Comparison of ENCODE assay signal across 9 cellular contexts in genomic region chr22:37501610-37502341, GRCh38. TPM values are rescaled to one million over a fixed set of nuclear protein-coding genes. Genes with fewer than 3 reads are reported as not detected.
DNase-seq lines count a peak whose midpoint lies in the region; ATAC-seq and TF ChIP-seq lines count a peak whose summit lies in the region.
"Had no signal": no experiment of that assay in that cellular context is flagged by ENCODE, and none has a peak within 500 bp of the region (broad histone marks: within the 10 kb centered on the region; RNA-seq: fewer than 3 reads in every experiment).

No MANE protein-coding gene starts in this region.

- H3K27me3 Mint-ChIP-seq in activated CD8-positive, alpha-beta T cell treated with anti-CD3 and anti-CD28 coated beads, Interleukin-2, amount 10 ng/mL, durations not matched to agents 7 days and 5 days (ENCODE audit: low read depth): peaks cover 6% of the 10 kb centered on the region
- H3K27me3 Mint-ChIP-seq in activated CD8-positive, alpha-beta T cell treated with anti-CD3 and anti-CD28 coated beads for 36 hours: no peaks in the 10 kb centered on the region

- no peak for TF ChIP-seq POLR2A in upper lobe of left lung (IDR thresholded peaks at IDR 0.05)
- no peak for TF ChIP-seq POLR2A in vagina (IDR thresholded peaks at IDR 0.05)

- H3K27ac Mint-ChIP-seq in activated CD8-positive, alpha-beta T cell treated with anti-CD3 and anti-CD28 coated beads, Interleukin-2, amount 10 ng/mL, durations not matched to agents 7 days and 5 days: peak overlapping the region; percentile 31
- no peak overlapping the region for H3K27ac Mint-ChIP-seq in activated CD8-positive, alpha-beta T cell treated with anti-CD3 and anti-CD28 coated beads for 36 hours

- H3K27ac ChIP-seq in brain microvascular endothelial cell: peak overlapping the region; percentile 12
- peak overlapping the region; percentile 64 to 88 (median 80) for H3K27ac ChIP-seq in upper lobe of left lung
- H3K27ac ChIP-seq in vagina: no peak overlapping the region

- ATAC-seq in activated CD8-positive, alpha-beta T cell treated with anti-CD3 and anti-CD28 coated beads, Interleukin-2, amount 10 ng/mL, durations not matched to agents 7 days and 5 days: no peak
- ATAC-seq in activated CD8-positive, alpha-beta T cell treated with anti-CD3 and anti-CD28 coated beads for 36 hours: no peak
- ATAC-seq in left lobe of liver (peak; percentile 72), upper lobe of left lung (ENCODE audit: low FRiP score in 2 of 2) (peak; percentile 48 to 84), GM18858 (IDR thresholded peaks at IDR 0.05; ENCODE audit: unreplicated experiment) (no peak)

- no peak for DNase-seq in activated CD8-positive, alpha-beta T cell treated with anti-CD3 and anti-CD28 coated beads, Interleukin-2, amount 10 ng/mL, durations not matched to agents 7 days and 5 days
- no peak for DNase-seq in activated CD8-positive, alpha-beta T cell treated with anti-CD3 and anti-CD28 coated beads for 36 hours
- DNase-seq in brain microvascular endothelial cell (peak; percentile 77), left lobe of liver (ENCODE audit: low spot score) (peak; percentile 94), upper lobe of left lung (peak in 1 of 2 donors; percentile 86), vagina (ENCODE audit: extremely low spot score in 2 of 2) (no peak), NCI-H2171 (lab: John Stamatoyannopoulos, UW) (no peak)
- DNase-seq: naive B cell had no signal

- H3K4me1 ChIP-seq in upper lobe of left lung: peaks cover 46 to 56% (median 51%) of the 10 kb centered on the region in 4 donors
- peaks cover 21% of the 10 kb centered on the region for H3K4me1 ChIP-seq in vagina

- POLR2A ChIA-PET in activated CD8-positive, alpha-beta T cell treated with anti-CD3 and anti-CD28 coated beads, Interleukin-2, amount 10 ng/mL, durations not matched to agents 7 days and 5 days (lab: Charles Lee): interaction anchor here (0.7 kb wide), 1 partner anchor 197 kb away, joined by 3 read pairs; no protein-coding TSS in a partner anchor
- POLR2A ChIA-PET in activated CD8-positive, alpha-beta T cell treated with anti-CD3 and anti-CD28 coated beads for 36 hours (lab: Charles Lee): no interaction called here

- no peak for TF ChIP-seq CTCF in activated CD8-positive, alpha-beta T cell treated with anti-CD3 and anti-CD28 coated beads for 36 hours (IDR thresholded peaks at IDR 0.05)
- TF ChIP-seq CTCF in brain microvascular endothelial cell (IDR thresholded peaks at IDR 0.05; ENCODE audit: low read depth, low read length, missing control alignments) (no peak), upper lobe of left lung (IDR thresholded peaks at IDR 0.05) (no peak), vagina (IDR thresholded peaks at IDR 0.05) (no peak)

- CTCF ChIA-PET in activated CD8-positive, alpha-beta T cell treated with anti-CD3 and anti-CD28 coated beads, Interleukin-2, amount 10 ng/mL, durations not matched to agents 7 days and 5 days (lab: Charles Lee): interaction anchor here (0.8 to 1.3 kb wide), 3 partner anchors 8 to 91 kb away, joined by 4 to 5 read pairs (median 4); no protein-coding TSS in a partner anchor
- CTCF ChIA-PET in activated CD8-positive, alpha-beta T cell treated with anti-CD3 and anti-CD28 coated beads for 36 hours (lab: Charles Lee): interaction anchor here (1.1 to 4.9 kb wide), 3 partner anchors 15 to 185 kb away, joined by 3 to 24 read pairs (median 6); partner anchors contain the start of gene MFNG

- H3K27me3 ChIP-seq in brain microvascular endothelial cell (replicated peaks) (no peaks in the 10 kb centered on the region), upper lobe of left lung (no peaks in the 10 kb centered on the region), vagina (no peaks in the 10 kb centered on the region)

- in situ Hi-C loops in brain microvascular endothelial cell (cut with HindIII; ENCODE audit: low pct_ligation_motif_present, low sequenced_read_pairs): no loop called here

- 6 to 30% methylated on average over 5 to 14 of the region's 14 CpGs for WGBS in upper lobe of left lung, 2 donors

- intact Hi-C loops in activated CD8-positive, alpha-beta T cell treated with anti-CD3 and anti-CD28 coated beads for 36 hours (cut with micrococcal nuclease): no loop called here
- intact Hi-C loops in vagina (cut with DNase I): no loop called here

- H3K36me3 Mint-ChIP-seq in activated CD8-positive, alpha-beta T cell treated with anti-CD3 and anti-CD28 coated beads, Interleukin-2, amount 10 ng/mL, durations not matched to agents 7 days and 5 days (ENCODE audit: low read depth): no peaks in the 10 kb centered on the region
- H3K36me3 Mint-ChIP-seq in activated CD8-positive, alpha-beta T cell treated with anti-CD3 and anti-CD28 coated beads for 36 hours (ENCODE audit: low read depth): no peaks in the 10 kb centered on the region
- H3K36me3 Mint-ChIP-seq: naive B cell had no signal

- H3K4me3 Mint-ChIP-seq in activated CD8-positive, alpha-beta T cell treated with anti-CD3 and anti-CD28 coated beads, Interleukin-2, amount 10 ng/mL, durations not matched to agents 7 days and 5 days: no peak overlapping the region
- H3K4me3 Mint-ChIP-seq in activated CD8-positive, alpha-beta T cell treated with anti-CD3 and anti-CD28 coated beads for 36 hours: no peak overlapping the region
- H3K4me3 Mint-ChIP-seq: naive B cell had no signal

- H3K9me3 Mint-ChIP-seq in activated CD8-positive, alpha-beta T cell treated with anti-CD3 and anti-CD28 coated beads, Interleukin-2, amount 10 ng/mL, durations not matched to agents 7 days and 5 days (ENCODE audit: insufficient read depth): no peaks in the 10 kb centered on the region
- H3K9me3 Mint-ChIP-seq in activated CD8-positive, alpha-beta T cell treated with anti-CD3 and anti-CD28 coated beads for 36 hours: no peaks in the 10 kb centered on the region

- H3K4me3 ChIP-seq in brain microvascular endothelial cell (ENCODE audit: low read depth, low read length) (no peak overlapping the region), upper lobe of left lung (no peak overlapping the region), vagina (no peak overlapping the region)

- peaks cover 19% of the 10 kb centered on the region for H3K4me1 Mint-ChIP-seq in activated CD8-positive, alpha-beta T cell treated with anti-CD3 and anti-CD28 coated beads, Interleukin-2, amount 10 ng/mL, durations not matched to agents 7 days and 5 days (ENCODE audit: low read depth)
- H3K4me1 Mint-ChIP-seq in activated CD8-positive, alpha-beta T cell treated with anti-CD3 and anti-CD28 coated beads for 36 hours (ENCODE audit: low read depth): peaks cover 14% of the 10 kb centered on the region

- no peaks in the 10 kb centered on the region for H3K9me3 ChIP-seq in upper lobe of left lung
- H3K9me3 ChIP-seq in vagina: no peaks in the 10 kb centered on the region

- TF ChIP-seq EP300 in upper lobe of left lung (IDR thresholded peaks at IDR 0.05): no peak

- peaks cover 30% of the 10 kb centered on the region for H3K36me3 ChIP-seq in brain microvascular endothelial cell (replicated peaks)
- H3K36me3 ChIP-seq in upper lobe of left lung: peaks cover 0 to 6% (median 0%) of the 10 kb centered on the region in 4 donors
- H3K36me3 ChIP-seq in vagina: no peaks in the 10 kb centered on the region

RNA-seq across cellular contexts. Expression of gene MFNG, which starts 15.6 kb away (rescaled TPM):
- 100 to 1,000 TPM; 227 to 232 TPM for total RNA-seq in activated CD8-positive, alpha-beta T cell treated with anti-CD3 and anti-CD28 coated beads, Interleukin-2, amount 10 ng/mL, durations not matched to agents 7 days and 5 days
- total RNA-seq in activated CD8-positive, alpha-beta T cell treated with anti-CD3 and anti-CD28 coated beads for 36 hours: 100 to 1,000 TPM; 155 to 160 TPM
- 8.0 TPM for total RNA-seq in left lobe of liver
- total RNA-seq in upper lobe of left lung: 10 to 100 TPM; 14.0 to 74.0 (median 45.9) TPM
- 15.2 TPM for total RNA-seq in vagina

RNA-seq across cellular contexts. Expression of gene CARD10, which starts 17.4 kb away (rescaled TPM):
- total RNA-seq in activated CD8-positive, alpha-beta T cell treated with anti-CD3 and anti-CD28 coated beads, Interleukin-2, amount 10 ng/mL, durations not matched to agents 7 days and 5 days: under 1 TPM in 1 of 2 experiments, not detected in 1; 0.31 TPM
- total RNA-seq in activated CD8-positive, alpha-beta T cell treated with anti-CD3 and anti-CD28 coated beads for 36 hours: under 1 TPM; 0.09 to 0.18 TPM
- total RNA-seq in left lobe of liver (22.4 TPM), upper lobe of left lung (10 to 100 TPM in 4 of 6 donors, 1 to 10 TPM in 2; 6.2 to 19.8 (median 13.6) TPM), vagina (11.0 TPM)

RNA-seq across cellular contexts. Expression of gene CDC42EP1, which starts 58.5 kb away (rescaled TPM):
- under 1 TPM; 0.13 to 0.21 TPM for total RNA-seq in activated CD8-positive, alpha-beta T cell treated with anti-CD3 and anti-CD28 coated beads, Interleukin-2, amount 10 ng/mL, durations not matched to agents 7 days and 5 days
- under 1 TPM; 0.59 to 0.72 TPM for total RNA-seq in activated CD8-positive, alpha-beta T cell treated with anti-CD3 and anti-CD28 coated beads for 36 hours
- total RNA-seq in left lobe of liver: 38.9 TPM
- 10 to 100 TPM; 38.8 to 81.7 (median 67.5) TPM for total RNA-seq in upper lobe of left lung
- total RNA-seq in vagina: 46.2 TPM

Comparison
In these comparisons a context has a peak if more than half of its experiments do, and no peak if none do; other contexts are left out.
1. ATAC-seq: peak in left lobe of liver (single experiment) and upper lobe of left lung (2 of 2); none in activated CD8-positive, alpha-beta T cell treated with anti-CD3 and anti-CD28 coated beads, Interleukin-2, amount 10 ng/mL, durations not matched to agents 7 days and 5 days (single experiment), activated CD8-positive, alpha-beta T cell treated with anti-CD3 and anti-CD28 coated beads for 36 hours (single experiment) and GM18858 (single experiment).
2. DNase-seq: peak in brain microvascular endothelial cell (single experiment) and left lobe of liver (single experiment); none in activated CD8-positive, alpha-beta T cell treated with anti-CD3 and anti-CD28 coated beads, Interleukin-2, amount 10 ng/mL, durations not matched to agents 7 days and 5 days (single experiment), activated CD8-positive, alpha-beta T cell treated with anti-CD3 and anti-CD28 coated beads for 36 hours (single experiment), vagina (0 of 2) and NCI-H2171 (single experiment).
3. RNA of gene CDC42EP1, which starts 58.5 kb away (total RNA-seq): 38.8 to 81.7 TPM in upper lobe of left lung, 46.2 TPM in vagina (single experiment) and 38.9 TPM in left lobe of liver (single experiment); 0.59 to 0.72 TPM in activated CD8-positive, alpha-beta T cell treated with anti-CD3 and anti-CD28 coated beads for 36 hours and 0.13 to 0.21 TPM in activated CD8-positive, alpha-beta T cell treated with anti-CD3 and anti-CD28 coated beads, Interleukin-2, amount 10 ng/mL, durations not matched to agents 7 days and 5 days; every median in the first group is over 10 times any median in the second.